In the genomic region with DNA sequence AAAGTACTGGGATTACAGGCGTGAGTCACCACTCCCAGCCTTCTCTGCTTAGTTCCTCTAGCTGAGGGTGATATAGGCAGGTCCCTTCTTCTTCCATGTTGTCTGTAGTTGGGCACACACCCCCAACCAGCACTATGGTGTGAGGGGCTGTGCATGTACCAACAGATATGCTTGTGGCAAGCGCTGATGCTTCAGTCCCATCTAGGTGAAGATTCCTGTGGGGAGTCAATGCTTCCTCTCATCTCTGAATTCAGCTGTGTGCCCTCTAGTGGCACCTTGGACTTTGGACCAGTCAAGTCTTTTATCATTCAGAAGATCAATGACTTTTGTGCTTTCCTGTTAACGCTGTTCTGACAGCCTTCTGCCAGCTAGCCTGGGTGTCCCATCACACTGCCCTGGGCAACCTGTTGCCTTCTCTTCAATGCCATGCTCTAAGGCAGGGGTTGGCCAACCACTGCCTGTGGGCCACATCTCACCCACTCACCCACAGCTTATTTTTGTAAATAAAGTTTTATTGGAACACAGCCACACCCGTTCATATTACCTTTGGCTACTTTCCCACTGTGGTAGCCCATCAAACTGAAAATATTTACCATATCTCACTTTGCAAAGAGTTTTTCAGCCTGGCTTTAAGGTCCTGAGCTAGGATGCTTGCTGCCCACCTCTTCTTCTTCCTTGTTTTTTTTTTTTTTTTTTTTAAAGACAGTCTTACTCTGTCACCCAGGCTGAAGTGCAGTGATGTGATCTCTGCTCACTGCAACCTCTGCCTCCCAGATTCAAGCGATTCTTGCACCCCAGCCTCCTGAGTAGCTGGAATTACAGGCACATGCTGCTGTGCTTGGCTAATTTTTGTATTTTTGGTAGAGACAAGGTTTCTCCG, we compare ENCODE assay signal across 12 cellular contexts. TPM values are rescaled to one million over a fixed set of nuclear protein-coding genes. Genes with fewer than 3 reads are reported as not detected.
DNase-seq lines count a peak whose midpoint lies in the region; ATAC-seq and TF ChIP-seq lines count a peak whose summit lies in the region.
"Had no signal": no experiment of that assay in that cellular context is flagged by ENCODE, and none has a peak within 500 bp of the region (broad histone marks: within the 10 kb centered on the region; RNA-seq: fewer than 3 reads in every experiment).

No MANE protein-coding gene starts in this region.

- no peak overlapping the region for H3K4me2 ChIP-seq in OCI-LY3 (ENCODE audit: low read length)
- no peak overlapping the region for H3K4me2 ChIP-seq in osteoblast (ENCODE audit: insufficient read depth, low read length)

- H3K9me3 ChIP-seq in OCI-LY3 (ENCODE audit: insufficient read depth, low read length) (peaks cover 5% of the 10 kb centered on the region), osteoblast (ENCODE audit: low read depth, low read length) (no peaks in the 10 kb centered on the region)

- no peak for ATAC-seq in GM18517 (IDR thresholded peaks at IDR 0.05; ENCODE audit: unreplicated experiment)
- no peak for ATAC-seq in HG02588 (IDR thresholded peaks at IDR 0.05; ENCODE audit: unreplicated experiment)
- ATAC-seq: T-cell had no signal

- H2AFZ ChIP-seq in OCI-LY3 (ENCODE audit: low read depth, low read length) (no peak overlapping the region), osteoblast (ENCODE audit: low read length) (no peak overlapping the region)

- H3K36me3 ChIP-seq in OCI-LY3 (replicated peaks; ENCODE audit: low read depth, low read length), result no peaks in the 10 kb centered on the region
- H3K36me3 ChIP-seq in osteoblast (ENCODE audit: insufficient read depth, low read length), result no peaks in the 10 kb centered on the region
- H3K36me3 ChIP-seq: suprapubic skin had no signal

- H3K4me1 ChIP-seq in OCI-LY3 (ENCODE audit: low read length) (no peaks in the 10 kb centered on the region), osteoblast (ENCODE audit: insufficient read depth, low read length) (peaks cover 11% of the 10 kb centered on the region)

- peaks cover 5% of the 10 kb centered on the region; the same call in 1 of the 2 replicates for H3K27me3 ChIP-seq in OCI-LY3 (ENCODE audit: low read depth, low read length)
- H3K27me3 ChIP-seq in osteoblast (ENCODE audit: insufficient read depth, low read length), result no peaks in the 10 kb centered on the region
- H3K27me3 ChIP-seq: suprapubic skin had no signal

- no peak overlapping the region for H3K9ac ChIP-seq in OCI-LY3 (ENCODE audit: low read length)

- H4K20me1 ChIP-seq in OCI-LY3 (ENCODE audit: insufficient read depth, low read length) (no peaks in the 10 kb centered on the region), osteoblast (ENCODE audit: insufficient read depth, low read length) (no peaks in the 10 kb centered on the region)

- peak; percentile 31 for TF ChIP-seq CTCF in OCI-LY3 (IDR thresholded peaks at IDR 0.05; ENCODE audit: low read depth, low read length)
- TF ChIP-seq CTCF in epithelial cell of esophagus (IDR thresholded peaks at IDR 0.05; ENCODE audit: insufficient read depth, low read depth, low read length, missing control alignments), result peak; percentile 25
- TF ChIP-seq CTCF in osteoblast (IDR thresholded peaks at IDR 0.05; ENCODE audit: extremely low read depth, low read depth, low read length), result peak; percentile 47

- DNase-seq in NCI-H82 (lab: John Stamatoyannopoulos, UW) (peak; percentile 26), NCI-H82 treated with DMSO at 0.1 percent for 48 hours (lab: John Stamatoyannopoulos, UW; ENCODE audit: unreplicated experiment) (no peak), epithelial cell of esophagus (ENCODE audit: low read depth) (peak; percentile 30), osteoblast (ENCODE audit: insufficient read length, low spot score, missing footprints) (no peak)
- no peak for DNase-seq in stimulated activated naive CD4-positive, alpha-beta T cell (lab: John Stamatoyannopoulos, UW)
- DNase-seq: activated CD4-positive, alpha-beta T cell treated with anti-CD3 and anti-CD28 coated beads, Interleukin-2, amount 50 U/mL, for 48 hours; NCI-H510A treated with DMSO at 0.1 percent for 48 hours; T-cell had no signal

- H3K27ac ChIP-seq in OCI-LY3 (ENCODE audit: low read length) (no peak overlapping the region), osteoblast (ENCODE audit: low read depth, low read length) (no peak overlapping the region)
- H3K27ac ChIP-seq: suprapubic skin had no signal

- H3K79me2 ChIP-seq in OCI-LY3 (ENCODE audit: low read length) (no peaks in the 10 kb centered on the region), osteoblast (ENCODE audit: insufficient read depth, low read length) (no peaks in the 10 kb centered on the region)

- H3K4me3 ChIP-seq in OCI-LY3 (ENCODE audit: low read length), result no peak overlapping the region
- no peak overlapping the region for H3K4me3 ChIP-seq in epithelial cell of esophagus (ENCODE audit: low read length)
- H3K4me3 ChIP-seq in osteoblast (ENCODE audit: insufficient read depth, low read length), result no peak overlapping the region
- H3K4me3 ChIP-seq: suprapubic skin had no signal

RNA-seq across cellular contexts. Expression of a gene that starts 51.0 kb away (rescaled TPM):
- total RNA-seq in osteoblast, result 8.3 and 8.7 TPM in 2 replicates

Comparison
In these comparisons a context has a peak if more than half of its experiments do, and no peak if none do; other contexts are left out.
1. DNase-seq: peak in NCI-H82 (single experiment) and epithelial cell of esophagus (single experiment); none in NCI-H82 treated with DMSO at 0.1 percent for 48 hours (single experiment), osteoblast (single experiment) and stimulated activated naive CD4-positive, alpha-beta T cell (0 of 6).
2. Peak in every context shown above with its lines, with median percentiles within 50 percentile points of each other: CTCF ChIP-seq.